In genomic region chr7:45594780-45595535, GRCh38 we compare ENCODE assay signal across 13 cellular contexts.
"Had no signal": no experiment of that assay in that cellular context is flagged by ENCODE, and none has a peak within 500 bp of the region (broad histone marks: within the 10 kb centered on the region; RNA-seq: fewer than 3 reads in every experiment).

No MANE protein-coding gene starts in this region.

- H3K4me3 ChIP-seq: cardiac muscle cell, pancreas, tibial artery, uterus had no signal

- DNase-seq: activated gamma-delta T cell; activated T-cell treated with anti-CD3 and anti-CD28 coated beads, Interleukin-2, amount 50 U/mL, for 48 hours; foreskin fibroblast; hypothalamus; kidney glomerular epithelial cell; pancreas; stimulated activated CD4-positive, alpha-beta T cell treated with anti-CD3 and anti-CD28 coated beads, Interleukin-12 subunit alpha, Interleukin-12 subunit beta, amount 100 ng/mL, for 4 hours; tibial artery; uterus had no signal

- H3K36me3 ChIP-seq: cardiac muscle cell, pancreas, tibial artery, uterus had no signal

- H3K27ac Mint-ChIP-seq: activated naive CD4-positive, alpha-beta T cell treated with anti-CD3 and anti-CD28 coated beads, Interleukin-2, amount 50 U/mL, for 72 hours; stimulated activated memory B cell treated with anti-CD40 and anti-IgM and Interleukin-4, amounts not matched to agents 10 μg/mL and 1 μg/mL and 100 μg/mL, for 72 hours had no signal

- H3K4me3 Mint-ChIP-seq: stimulated activated memory B cell treated with anti-CD40 and anti-IgM and Interleukin-4, amounts not matched to agents 10 μg/mL and 1 μg/mL and 100 μg/mL, for 72 hours had no signal

- H3K9me3 ChIP-seq: pancreas, tibial artery, uterus had no signal

- H3K27ac ChIP-seq: cardiac muscle cell, pancreas, tibial artery, uterus had no signal

- H3K4me1 ChIP-seq: pancreas, tibial artery, uterus had no signal

- ATAC-seq: activated CD4-positive, CD25-positive, alpha-beta regulatory T cell treated with anti-CD3 and anti-CD28 coated beads, Interleukin-2, amount 50 U/mL, for 24 hours; activated naive CD4-positive, alpha-beta T cell treated with anti-CD3 and anti-CD28 coated beads, Interleukin-2, amount 50 U/mL, for 72 hours; pancreas; stimulated activated memory B cell treated with anti-CD40 and anti-IgM and Interleukin-4, amounts not matched to agents 10 μg/mL and 1 μg/mL and 100 μg/mL, for 72 hours had no signal

- H3K27me3 ChIP-seq: cardiac muscle cell, pancreas, tibial artery, uterus had no signal

- H3K9me3 Mint-ChIP-seq: activated naive CD4-positive, alpha-beta T cell treated with anti-CD3 and anti-CD28 coated beads, Interleukin-2, amount 50 U/mL, for 72 hours; stimulated activated memory B cell treated with anti-CD40 and anti-IgM and Interleukin-4, amounts not matched to agents 10 μg/mL and 1 μg/mL and 100 μg/mL, for 72 hours had no signal

- H3K4me1 Mint-ChIP-seq: stimulated activated memory B cell treated with anti-CD40 and anti-IgM and Interleukin-4, amounts not matched to agents 10 μg/mL and 1 μg/mL and 100 μg/mL, for 72 hours had no signal

- H3K36me3 Mint-ChIP-seq: activated naive CD4-positive, alpha-beta T cell treated with anti-CD3 and anti-CD28 coated beads, Interleukin-2, amount 50 U/mL, for 72 hours; stimulated activated memory B cell treated with anti-CD40 and anti-IgM and Interleukin-4, amounts not matched to agents 10 μg/mL and 1 μg/mL and 100 μg/mL, for 72 hours had no signal
